8 cellular contexts compared by ENCODE assay signal in the genomic region with DNA sequence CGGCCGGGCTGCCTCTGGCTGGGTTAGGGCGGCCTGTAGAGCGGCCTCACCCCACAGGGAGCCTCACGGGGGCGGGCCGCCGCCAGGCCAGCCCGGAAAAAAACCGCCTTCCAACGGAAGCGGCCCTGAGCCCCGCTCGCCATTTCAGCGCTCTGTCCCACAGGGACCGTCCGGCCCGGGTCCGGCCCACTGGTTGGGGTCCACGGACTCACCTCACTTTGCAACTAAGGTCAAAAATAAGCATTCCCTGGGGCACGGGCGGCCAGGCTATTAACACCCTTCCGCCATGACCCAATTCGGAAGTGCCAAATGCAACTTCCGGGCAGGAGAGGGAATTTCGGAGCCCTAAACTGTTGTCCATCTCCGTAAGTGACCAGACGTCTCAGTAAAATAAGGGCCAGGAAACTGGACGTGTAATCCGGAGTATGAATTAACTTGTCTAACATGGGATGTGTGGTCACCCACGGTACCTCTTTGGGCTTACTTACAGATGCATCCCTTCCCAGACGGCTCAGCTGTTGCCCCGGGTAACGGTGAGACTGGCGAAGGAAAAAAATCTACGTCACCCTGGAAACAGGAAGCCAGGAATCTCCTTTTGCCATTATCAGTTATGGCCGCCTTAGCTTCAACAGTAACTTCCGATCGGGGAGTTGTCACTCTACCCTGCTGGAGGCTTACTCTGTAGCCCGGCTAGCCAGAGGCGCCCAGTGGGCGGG. TPM values are rescaled to one million over a fixed set of nuclear protein-coding genes. Genes with fewer than 3 reads are reported as not detected.
DNase-seq lines count a peak whose midpoint lies in the region; ATAC-seq and TF ChIP-seq lines count a peak whose summit lies in the region.

A gene with protein sequence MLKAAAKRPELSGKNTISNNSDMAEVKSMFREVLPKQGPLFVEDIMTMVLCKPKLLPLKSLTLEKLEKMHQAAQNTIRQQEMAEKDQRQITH (minus strand): TSS at position 548 of the 716 bp plus-strand sequence. CDS start 1,023 bp downstream, outside the sequence.

- H3K4me3 ChIP-seq in endodermal cell (ENCODE audit: low read length) (peak within 1 kb of the TSS; percentile 96), mesenchymal stem cell (ENCODE audit: insufficient read depth in 1 of 2, low read depth in 1 of 2, low read length in 2 of 2) (peak within 1 kb of the TSS; percentile 78 to 99)

- no peak for TF ChIP-seq CTCF in CD14-positive monocyte (IDR thresholded peaks at IDR 0.05)
- no peak for TF ChIP-seq CTCF in endodermal cell (conservative IDR thresholded peaks at IDR 0.05)

- no peak for DNase-seq in CD14-positive monocyte (ENCODE audit: low spot score)
- DNase-seq in NCI-H2196 (lab: John Stamatoyannopoulos, UW; ENCODE audit: unreplicated experiment), result peak; percentile 93
- DNase-seq in endodermal cell, result no peak
- peak; percentile 100 for DNase-seq in mesenchymal stem cell

- peak within 1 kb of the TSS; percentile 99 for H3K27ac ChIP-seq in endodermal cell (ENCODE audit: low read depth, low read length)
- H3K27ac ChIP-seq in mesenchymal stem cell (ENCODE audit: low read length, poor library complexity, severe bottlenecking), result peak within 1 kb of the TSS; percentile 99
- H3K27ac ChIP-seq in temporal lobe (ENCODE audit: low read depth, low read length), result peak within 1 kb of the TSS; percentile 98

- H2BK12ac ChIP-seq in mesenchymal stem cell (ENCODE audit: low read length in 2 of 2), result peak within 1 kb of the TSS in 1 of 2 experiments; percentile 96

- no peak within 1 kb of the TSS for H3K23ac ChIP-seq in mesenchymal stem cell (ENCODE audit: low read length in 2 of 2)

- peak within 1 kb of the TSS; percentile 97 for H2BK5ac ChIP-seq in mesenchymal stem cell (ENCODE audit: low read depth, low read length, poor library complexity, severe bottlenecking)

- no peaks in the 10 kb centered on the region for H3K27me3 ChIP-seq in endodermal cell (ENCODE audit: control insufficient read depth, insufficient read depth, low read length, poor library complexity, severe bottlenecking)
- no peaks in the 10 kb centered on the region for H3K27me3 ChIP-seq in mesenchymal stem cell (ENCODE audit: control insufficient read depth in 1 of 2, insufficient read depth in 1 of 2, low read length in 2 of 2)

- 0% methylated on average over 21 to 42 of the region's 42 CpGs for WGBS in endodermal cell (ENCODE audit: insufficient coverage in 1 of 2, insufficient read length in 1 of 2), 2 experiments
- under 1% methylated on average over 42 of the region's 42 CpGs for WGBS in mesenchymal stem cell

- peak within 1 kb of the TSS; percentile 82 for H3K4me2 ChIP-seq in mesenchymal stem cell (ENCODE audit: low read length, poor library complexity, severe bottlenecking)

- ATAC-seq in GM18909 (IDR thresholded peaks at IDR 0.05; ENCODE audit: poor library complexity, unreplicated experiment), result peak; percentile 84
- ATAC-seq in HG03103 (IDR thresholded peaks at IDR 0.05; ENCODE audit: low read depth, unreplicated experiment), result peak; percentile 72
- ATAC-seq in activated CD4-positive, CD25-positive, alpha-beta regulatory T cell treated with anti-CD3 and anti-CD28 coated beads, Interleukin-2, amount 50 U/mL, for 24 hours, result peak; percentile 96 to 97

- H2BK120ac ChIP-seq in mesenchymal stem cell (ENCODE audit: low read depth, low read length), result peak within 1 kb of the TSS; percentile 98

- H3K4me3 Mint-ChIP-seq in CD14-positive monocyte (peak within 1 kb of the TSS; percentile 97), endodermal cell (peak within 1 kb of the TSS; percentile 99)

- intact Hi-C loops in CD14-positive monocyte (cut with micrococcal nuclease), result loop anchor here in 1 of 2 donors (5.0 kb wide), 2 partner anchors 46 to 616 kb away; a partner anchor contains a TSS

- H3K4me1 Mint-ChIP-seq in CD14-positive monocyte, result peaks cover 37% of the 10 kb centered on the region
- peaks cover 10% of the 10 kb centered on the region for H3K4me1 Mint-ChIP-seq in endodermal cell

- H4K91ac ChIP-seq in mesenchymal stem cell (ENCODE audit: low read length), result peak within 1 kb of the TSS; percentile 98

- H3K9me3 ChIP-seq in endodermal cell (ENCODE audit: control insufficient read depth, low read length), result no peaks in the 10 kb centered on the region
- no peaks in the 10 kb centered on the region for H3K9me3 ChIP-seq in mesenchymal stem cell (ENCODE audit: control insufficient read depth, low read length)

- H3K27ac Mint-ChIP-seq in CD14-positive monocyte, result peak within 1 kb of the TSS; percentile 99 to 100 (median 100)
- H3K27ac Mint-ChIP-seq in endodermal cell, result peak within 1 kb of the TSS; percentile 100

- H3K9ac ChIP-seq in endodermal cell (ENCODE audit: extremely low read depth, low read length, poor library complexity, severe bottlenecking) (peak within 1 kb of the TSS; percentile 89), mesenchymal stem cell (ENCODE audit: low read length) (peak within 1 kb of the TSS; percentile 98)

- H3K4me1 ChIP-seq in endodermal cell (ENCODE audit: control insufficient read depth, insufficient read depth, low read length), result peaks cover 5% of the 10 kb centered on the region
- peaks cover 6% of the 10 kb centered on the region for H3K4me1 ChIP-seq in mesenchymal stem cell (ENCODE audit: control insufficient read depth, insufficient read depth, low read depth, low read length)

- peak within 1 kb of the TSS; percentile 89 to 94 for H3K4ac ChIP-seq in mesenchymal stem cell (ENCODE audit: low read depth in 1 of 2, low read length in 2 of 2)

- peak within 1 kb of the TSS; percentile 94 to 98 for H3K18ac ChIP-seq in mesenchymal stem cell (ENCODE audit: low read depth in 1 of 2, low read length in 2 of 2)

- H3K36me3 Mint-ChIP-seq in CD14-positive monocyte (peaks cover 12 to 16% of the 10 kb centered on the region in 2 donors), endodermal cell (ENCODE audit: low read depth) (no peaks in the 10 kb centered on the region)

- H3K27me3 Mint-ChIP-seq in CD14-positive monocyte (ENCODE audit: low read depth in 3 of 3) (no peaks in the 10 kb centered on the region), endodermal cell (ENCODE audit: insufficient read depth) (no peaks in the 10 kb centered on the region)

- H3K36me3 ChIP-seq in endodermal cell (ENCODE audit: control insufficient read depth, insufficient read depth, low read length) (no peaks in the 10 kb centered on the region), mesenchymal stem cell (ENCODE audit: control insufficient read depth in 1 of 2, insufficient read depth in 2 of 2, low read depth in 1 of 2, low read length in 2 of 2) (no peaks in the 10 kb centered on the region)

- H2AFZ ChIP-seq in mesenchymal stem cell (ENCODE audit: low read depth, low read length), result peak within 1 kb of the TSS; percentile 51

- H4K8ac ChIP-seq in mesenchymal stem cell (ENCODE audit: low read length), result peak within 1 kb of the TSS; percentile 99

- H3K14ac ChIP-seq in mesenchymal stem cell (ENCODE audit: low read length in 2 of 2), result peak within 1 kb of the TSS in 1 of 2 experiments; percentile 94

- peak within 1 kb of the TSS; percentile 9 for H2AK5ac ChIP-seq in mesenchymal stem cell (ENCODE audit: low read length, severe bottlenecking)

- peak within 1 kb of the TSS; percentile 95 for H2BK15ac ChIP-seq in mesenchymal stem cell (ENCODE audit: low read depth, poor library complexity, severe bottlenecking)

- H3K9me3 Mint-ChIP-seq in CD14-positive monocyte (no peaks in the 10 kb centered on the region), endodermal cell (no peaks in the 10 kb centered on the region)

- H3K79me1 ChIP-seq in mesenchymal stem cell (replicated peaks; ENCODE audit: low read length, poor library complexity, severe bottlenecking), result peaks cover 2% of the 10 kb centered on the region

RNA-seq across cellular contexts. Expression of the gene that starts here (rescaled TPM):
- 10 to 100 TPM; 26.6 to 41.1 TPM for polyA plus RNA-seq in CD14-positive monocyte
- total RNA-seq in endodermal cell, result 10 to 100 TPM; 27.6 to 32.8 TPM
- 40.6 TPM for polyA plus RNA-seq in endodermal cell (2013, experiment 1 of 2)
- 45.4 TPM for polyA plus RNA-seq in endodermal cell (2013, experiment 2 of 2)
- 42.1 TPM for polyA plus RNA-seq in mesenchymal stem cell (2013, experiment 1 of 2)
- polyA plus RNA-seq in mesenchymal stem cell (2013, experiment 2 of 2), result 44.6 TPM
- total RNA-seq in temporal lobe, result 42.8 TPM

Comparison
In these comparisons a context has a peak if more than half of its experiments do, and no peak if none do; other contexts are left out.
1. DNase-seq: peak in NCI-H2196 (single experiment) and mesenchymal stem cell (single experiment); none in CD14-positive monocyte (single experiment) and endodermal cell (single experiment).
2. Peak in every context shown above with its lines, with median percentiles within 50 percentile points of each other: ATAC-seq and H3K27ac ChIP-seq.